Comparison of ENCODE assay signal across 26 cellular contexts in genomic region chr11:126438691-126439090, GRCh38.
A peak's percentile ranks its signal among the peaks of the same experiment; 100 is the strongest.
DNase-seq lines count a peak whose midpoint lies in the region; ATAC-seq, FAIRE-seq and TF ChIP-seq lines count a peak whose summit lies in the region.
"Had no signal": no experiment of that assay in that cellular context is flagged by ENCODE, and none has a peak within 500 bp of the region (broad histone marks: within the 10 kb centered on the region; RNA-seq: fewer than 3 reads in every experiment).

No MANE protein-coding gene starts in this region.

- no peak overlapping the region for H4K8ac ChIP-seq in mesenchymal stem cell (ENCODE audit: low read length)

- H2BK12ac ChIP-seq in mesenchymal stem cell (ENCODE audit: low read length in 2 of 2): no peak overlapping the region

- no peak for TF ChIP-seq EP300 in GM12878 (IDR thresholded peaks at IDR 0.05; ENCODE audit: borderline replicate concordance in 1 of 2, control insufficient read depth in 1 of 2, low read depth in 2 of 2, low read length in 2 of 2)

- H3K27ac ChIP-seq in BLaER1 treated with 17β-estradiol and CSF1 and Interleukin-3, amounts not matched to agents 10 nM and 100 nM: no peak overlapping the region; a peak in 1 of 22 replicates
- H3K27ac ChIP-seq in HEK293 (ENCODE audit: extremely low read depth, low read depth, low read length) (no peak overlapping the region), GM12878 (ENCODE audit: control insufficient read depth, insufficient read depth) (no peak overlapping the region), heart left ventricle (peak overlapping the region in 1 of 12 donors; percentile 14), mesenchymal stem cell (ENCODE audit: low read length, poor library complexity, severe bottlenecking) (no peak overlapping the region)
- H3K27ac ChIP-seq: C4-2B, SK-N-MC had no signal

- peaks cover 0 to 12% (median 0%) of the 10 kb centered on the region in 11 experiments; a peak in 2 of 22 replicates for H4K20me1 ChIP-seq in BLaER1 treated with 17β-estradiol and CSF1 and Interleukin-3, amounts not matched to agents 10 nM and 100 nM
- no peaks in the 10 kb centered on the region; the same call in 1 of the 2 replicates for H4K20me1 ChIP-seq in GM12878 (ENCODE audit: control insufficient read depth, insufficient read depth)

- no peaks in the 10 kb centered on the region for H3K79me1 ChIP-seq in mesenchymal stem cell (replicated peaks; ENCODE audit: low read length, poor library complexity, severe bottlenecking)

- H3K4ac ChIP-seq in mesenchymal stem cell (ENCODE audit: low read depth in 1 of 2, low read length in 2 of 2): no peak overlapping the region

- SMC1A ChIA-PET in GM12878 (lab: Charles Lee; ENCODE audit: uncharacterized antibody, unreplicated experiment): interaction anchor here (1.0 to 7.9 kb wide), 3 partner anchors 44 to 127 kb away, joined by 3 to 79 read pairs (median 4); no protein-coding TSS in a partner anchor

- no peak overlapping the region for H3K18ac ChIP-seq in mesenchymal stem cell (ENCODE audit: low read depth in 1 of 2, low read length in 2 of 2)

- no peak overlapping the region for H4K91ac ChIP-seq in mesenchymal stem cell (ENCODE audit: low read length)

- H3K9ac ChIP-seq in BLaER1 treated with 17β-estradiol and CSF1 and Interleukin-3, amounts not matched to agents 10 nM and 100 nM: 0 out of 22 replicates have a peak overlapping the region, but pooled peaks of 1 of the 11 experiments have one; percentile 6
- H3K9ac ChIP-seq in GM12878 (ENCODE audit: control insufficient read depth, insufficient read depth, low read length): no peak overlapping the region
- no peak overlapping the region for H3K9ac ChIP-seq in mesenchymal stem cell (ENCODE audit: low read length)

- BruUV-seq in GM12878 (replicated peaks; lab: Mats Ljungman, UMichigan): no TSS peak

- H2BK15ac ChIP-seq in mesenchymal stem cell (ENCODE audit: low read depth, poor library complexity, severe bottlenecking): no peak overlapping the region

- intact Hi-C loops in GM12878 (cut with micrococcal nuclease; ENCODE audit: unreplicated experiment) (no loop called here), heart left ventricle (cut with DNase I) (loop anchor here in 4 of 10 donors (2.0 to 10.0 kb wide), 3 partner anchors 40 to 126 kb away; no protein-coding TSS in a partner anchor)

- DNase-seq in GM12878 (ENCODE audit: low read depth, low spot score) (no peak), heart left ventricle (peak in 1 of 5 donors; percentile 63), mesenchymal stem cell (no peak), GM13976 (ENCODE audit: low spot score) (no peak), middle frontal gyrus (ENCODE audit: extremely low spot score, low spot score) (no peak)
- DNase-seq: Calu3; CD8-positive, alpha-beta memory T cell; DMS153; GF-D8; H9; IMR-90; NCI-H1417; NCI-H1694 treated with DMSO at 0.1 percent for 48 hours; NCI-H2081 treated with DMSO at 0.1 percent for 48 hours; NCI-H2171 treated with DMSO at 0.1 percent for 48 hours; NCI-H524 treated with DMSO at 0.1 percent for 48 hours; NCI-H82; OCI-M1; SHP77 treated with DMSO at 0.1 percent for 48 hours; SW 1271 had no signal

- no peak for TF ChIP-seq POLR2A in GM12878 (IDR thresholded peaks at IDR 0.05; ENCODE audit: low read depth, low read length)
- TF ChIP-seq POLR2A in heart left ventricle (IDR thresholded peaks at IDR 0.05): no peak

- peak overlapping the region in 8 of 11 experiments; percentile 39 to 92 (median 62); a peak in 14 of 22 replicates for H3K4me2 ChIP-seq in BLaER1 treated with 17β-estradiol and CSF1 and Interleukin-3, amounts not matched to agents 10 nM and 100 nM
- H3K4me2 ChIP-seq in GM12878 (ENCODE audit: control insufficient read depth, insufficient read depth): no peak overlapping the region
- H3K4me2 ChIP-seq in mesenchymal stem cell (ENCODE audit: low read length, poor library complexity, severe bottlenecking): no peak overlapping the region

- peaks cover 19 to 100% (median 90%) of the 10 kb centered on the region in 10 experiments for H3K4me1 ChIP-seq in BLaER1 treated with 17β-estradiol and CSF1 and Interleukin-3, amounts not matched to agents 10 nM and 100 nM
- H3K4me1 ChIP-seq in HEK293 (ENCODE audit: control insufficient read depth, insufficient read depth, low read length) (no peaks in the 10 kb centered on the region), GM12878 (ENCODE audit: control insufficient read depth, insufficient read depth, low read length) (no peaks in the 10 kb centered on the region), heart left ventricle (peaks cover 0 to 43% (median 8%) of the 10 kb centered on the region in 12 donors), mesenchymal stem cell (ENCODE audit: control insufficient read depth, insufficient read depth, low read depth, low read length) (peaks cover 13% of the 10 kb centered on the region)

- H3K27me3 ChIP-seq in BLaER1 treated with 17β-estradiol and CSF1 and Interleukin-3, amounts not matched to agents 10 nM and 100 nM: peaks cover 0 to 14% (median 0%) of the 10 kb centered on the region in 11 experiments; a peak in 4 of 22 replicates
- H3K27me3 ChIP-seq in GM12878 (replicated peaks in 1 of 2; ENCODE audit: control insufficient read depth in 2 of 2, insufficient read depth in 2 of 2, low read length in 1 of 2) (no peaks in the 10 kb centered on the region; a peak in 2 of 4 replicates), heart left ventricle (no peaks in the 10 kb centered on the region), mesenchymal stem cell (ENCODE audit: control insufficient read depth in 1 of 2, insufficient read depth in 1 of 2, low read length in 2 of 2) (peaks cover 11 to 22% of the 10 kb centered on the region in 2 experiments)

- no peaks in the 10 kb centered on the region for H3K36me3 ChIP-seq in BLaER1 treated with 17β-estradiol and CSF1 and Interleukin-3, amounts not matched to agents 10 nM and 100 nM
- H3K36me3 ChIP-seq in HEK293 (ENCODE audit: control insufficient read depth in 2 of 2, insufficient read depth in 1 of 2, low read length in 2 of 2) (no peaks in the 10 kb centered on the region), GM12878 (ENCODE audit: control insufficient read depth in 2 of 2, insufficient read depth in 2 of 2, low read length in 1 of 2) (no peaks in the 10 kb centered on the region), heart left ventricle (no peaks in the 10 kb centered on the region), mesenchymal stem cell (ENCODE audit: control insufficient read depth in 1 of 2, insufficient read depth in 2 of 2, low read depth in 1 of 2, low read length in 2 of 2) (peaks cover 0 to 8% of the 10 kb centered on the region in 2 experiments)

- ATAC-seq in GM12878 (0 out of 3 replicates have a peak, but pooled peaks have one; percentile 19), heart left ventricle (peak in 3 of 4 donors; percentile 18 to 38 (median 22)), HG02938 (IDR thresholded peaks at IDR 0.05; ENCODE audit: unreplicated experiment) (no peak)

- TF ChIP-seq CTCF in HEK293 (tag by site-specific recombination; IDR thresholded peaks at IDR 0.05) (no peak), GM12878 (IDR thresholded peaks at IDR 0.05 in 2 of 3, conservative IDR thresholded peaks at IDR 0.05 in 1 of 3; ENCODE audit: control insufficient read depth in 2 of 3, extremely low read depth in 1 of 3, insufficient read depth in 1 of 3, low read depth in 3 of 3, low read length in 3 of 3) (no peak), heart left ventricle (IDR thresholded peaks at IDR 0.05) (no peak), GM13976 (IDR thresholded peaks at IDR 0.05; ENCODE audit: borderline replicate concordance, control extremely low read depth, extremely low read depth, insufficient read depth, missing control alignments) (no peak)

- no peak for FAIRE-seq in GM12878 (lab: Jason Lieb, UNC)
- FAIRE-seq: HTR-8/SVneo had no signal

- no peak overlapping the region for H2AFZ ChIP-seq in GM12878 (ENCODE audit: control insufficient read depth, low read depth, low read length)
- H2AFZ ChIP-seq in mesenchymal stem cell (ENCODE audit: low read depth, low read length): no peak overlapping the region

- no peak overlapping the region for H3K23ac ChIP-seq in mesenchymal stem cell (ENCODE audit: low read length in 2 of 2)

- RAD21 ChIA-PET in GM12878 (lab: Charles Lee; ENCODE audit: unreplicated experiment): no interaction called here

- no peaks in the 10 kb centered on the region for H3K9me3 ChIP-seq in BLaER1 treated with 17β-estradiol and CSF1 and Interleukin-3, amounts not matched to agents 10 nM and 100 nM (replicated peaks in 1 of 11)
- H3K9me3 ChIP-seq in HEK293 (ENCODE audit: control insufficient read depth, insufficient read depth, low read depth, low read length) (no peaks in the 10 kb centered on the region), GM12878 (replicated peaks; ENCODE audit: control insufficient read depth, insufficient read depth, low read length) (no peaks in the 10 kb centered on the region), heart left ventricle (no peaks in the 10 kb centered on the region), mesenchymal stem cell (ENCODE audit: control insufficient read depth, low read length) (no peaks in the 10 kb centered on the region)

- no peak overlapping the region for H3K14ac ChIP-seq in mesenchymal stem cell (ENCODE audit: low read length in 2 of 2)

- H3K79me2 ChIP-seq in GM12878 (ENCODE audit: control insufficient read depth, insufficient read depth, low read length): no peaks in the 10 kb centered on the region

- in situ Hi-C loops in GM12878 (cut with MboI): no loop called here
- in situ Hi-C loops in GM13976 (cut with MboI; ENCODE audit: low sequenced_read_pairs, unreplicated experiment): loop anchor here (25.0 kb wide), 1 partner anchor 899 kb away; no protein-coding TSS in a partner anchor

- H2BK5ac ChIP-seq in mesenchymal stem cell (ENCODE audit: low read depth, low read length, poor library complexity, severe bottlenecking): no peak overlapping the region

- no peak overlapping the region for H2AK5ac ChIP-seq in mesenchymal stem cell (ENCODE audit: low read length, severe bottlenecking)

- CTCF ChIA-PET in HEK293 (lab: Yijun Ruan, JAX) (interaction anchor here (1.0 kb wide), 1 partner anchor 128 kb away, joined by 5 read pairs; no protein-coding TSS in a partner anchor), GM12878 (lab: Yijun Ruan, JAX) (interaction anchor here (1.0 to 6.5 kb wide), 5 partner anchors 11 to 130 kb away, joined by 3 to 125 read pairs (median 3); no protein-coding TSS in a partner anchor)

- no peak overlapping the region for H2BK120ac ChIP-seq in mesenchymal stem cell (ENCODE audit: low read depth, low read length)

- WGBS in GM12878 (ENCODE audit: insufficient coverage, insufficient replicate concordance, low lambda C conversion rate, missing lambda C conversion rate): 12% methylated on average over 5 of the region's 5 CpGs
- 38 to 43% (median 39%) methylated on average over 5 of the region's 5 CpGs for WGBS in heart left ventricle, 4 donors
- whole genome bisulfite sequencing in mesenchymal stem cell: 90% methylated on average over 3 of the region's 5 CpGs

- POLR2A ChIA-PET in HEK293 (lab: Yijun Ruan, JAX) (no interaction called here), GM12878 (lab: Charles Lee) (no interaction called here)

- no peak overlapping the region for H3K4me3 ChIP-seq in BLaER1 treated with 17β-estradiol and CSF1 and Interleukin-3, amounts not matched to agents 10 nM and 100 nM
- H3K4me3 ChIP-seq in HEK293 (ENCODE audit: low read depth, low read length) (no peak overlapping the region), GM12878 (no peak overlapping the region), heart left ventricle (no peak overlapping the region), mesenchymal stem cell (ENCODE audit: insufficient read depth in 1 of 2, low read depth in 1 of 2, low read length in 2 of 2) (no peak overlapping the region)
- H3K4me3 ChIP-seq: SK-N-MC had no signal

- TF ChIP-seq RAD21 in GM12878 (IDR thresholded peaks at IDR 0.05; ENCODE audit: insufficient read depth, low read depth, low read length): no peak

Comparison
In these comparisons a context has a peak if more than half of its experiments do, and no peak if none do; other contexts are left out.
1. H3K4me2 ChIP-seq: peak in BLaER1 treated with 17β-estradiol and CSF1 and Interleukin-3, amounts not matched to agents 10 nM and 100 nM (8 of 11); none in GM12878 (single experiment) and mesenchymal stem cell (single experiment).